Comparison of ENCODE assay signal across 34 cellular contexts in the genomic region with DNA sequence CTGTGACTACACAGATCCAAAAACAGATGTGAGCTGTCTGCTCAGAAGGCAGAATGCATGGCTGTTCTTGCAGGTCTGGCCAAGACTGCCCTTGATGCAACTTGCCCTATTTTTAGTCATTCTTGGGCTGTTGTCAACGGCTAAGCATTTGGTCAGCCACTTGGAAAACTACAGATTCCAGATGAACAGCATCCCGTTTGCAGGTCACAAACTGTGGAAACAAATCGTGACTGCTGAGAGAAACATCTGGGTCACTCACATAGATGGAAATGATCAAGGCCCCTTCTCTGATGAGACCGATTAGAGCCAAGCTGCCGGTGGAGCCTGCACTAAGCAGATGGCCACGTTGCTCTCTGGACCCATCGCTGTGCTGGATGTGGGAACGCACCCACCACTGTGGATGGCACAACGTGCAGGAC. TPM values are rescaled to one million over a fixed set of nuclear protein-coding genes. Genes with fewer than 3 reads are reported as not detected.
A peak's percentile ranks its signal among the peaks of the same experiment; 100 is the strongest.
DNase-seq lines count a peak whose midpoint lies in the region; ATAC-seq, FAIRE-seq and TF ChIP-seq lines count a peak whose summit lies in the region.
"Had no signal": no experiment of that assay in that cellular context is flagged by ENCODE, and none has a peak within 500 bp of the region (broad histone marks: within the 10 kb centered on the region; RNA-seq: fewer than 3 reads in every experiment).

No MANE protein-coding gene starts in this region.

- H3K4me3 ChIP-seq in astrocyte (ENCODE audit: insufficient read depth, low read depth, low read length) (no peak overlapping the region), left lung (no peak overlapping the region), uterus (no peak overlapping the region)
- H3K4me3 ChIP-seq: BLaER1, dorsolateral prefrontal cortex, testis had no signal

- no peak overlapping the region for H3K9ac ChIP-seq in astrocyte (ENCODE audit: low read length)
- H3K9ac ChIP-seq: BLaER1 had no signal

- H3K79me2 ChIP-seq in astrocyte (ENCODE audit: insufficient read depth, low read length) = no peaks in the 10 kb centered on the region

- no peak overlapping the region for H2AFZ ChIP-seq in astrocyte (ENCODE audit: low read depth, low read length)

- H3K27ac Mint-ChIP-seq in astrocyte (ENCODE audit: unreplicated experiment) = no peak overlapping the region
- H3K27ac Mint-ChIP-seq: activated naive CD4-positive, alpha-beta T cell treated with anti-CD3 and anti-CD28 coated beads, Interleukin-2, amount 10 ng/mL, durations not matched to agents 7 days and 5 days; naive B cell; stimulated activated memory B cell treated with anti-CD40 and anti-IgM and Interleukin-4, amounts not matched to agents 10 μg/mL and 1 μg/mL and 100 μg/mL, for 72 hours; T-cell had no signal

- H3K4me2 ChIP-seq in astrocyte (ENCODE audit: low read length) = no peak overlapping the region
- H3K4me2 ChIP-seq: BLaER1 had no signal

- no peak for TF ChIP-seq POLR2A in uterus (IDR thresholded peaks at IDR 0.05)

- POLR2A ChIA-PET in HEK293T (lab: Yijun Ruan, JAX) = no interaction called here

- H3K36me3 ChIP-seq in astrocyte (ENCODE audit: insufficient read depth, low read length) (no peaks in the 10 kb centered on the region), left lung (no peaks in the 10 kb centered on the region), uterus (no peaks in the 10 kb centered on the region)
- H3K36me3 ChIP-seq: BLaER1 had no signal

- H3K27ac ChIP-seq in astrocyte (ENCODE audit: low read depth, low read length) (no peak overlapping the region), left lung (no peak overlapping the region), uterus (peak overlapping the region in 1 of 2 donors; percentile 46)
- H3K27ac ChIP-seq: 22Rv1, BLaER1, dorsolateral prefrontal cortex, testis had no signal

- TF ChIP-seq CTCF in astrocyte (IDR thresholded peaks at IDR 0.05; ENCODE audit: insufficient read depth, low read depth, low read length) = no peak
- no peak for TF ChIP-seq CTCF in left lung (IDR thresholded peaks at IDR 0.05)
- no peak for TF ChIP-seq CTCF in uterus (IDR thresholded peaks at IDR 0.05)

- peaks cover 5% of the 10 kb centered on the region for H3K9me3 ChIP-seq in astrocyte (ENCODE audit: insufficient read depth, low read depth, low read length)
- no peaks in the 10 kb centered on the region for H3K9me3 ChIP-seq in left lung
- H3K9me3 ChIP-seq in uterus = no peaks in the 10 kb centered on the region
- H3K9me3 ChIP-seq: testis had no signal

- H3K36me3 Mint-ChIP-seq in astrocyte (ENCODE audit: low read depth, unreplicated experiment) = no peaks in the 10 kb centered on the region
- H3K36me3 Mint-ChIP-seq: activated naive CD4-positive, alpha-beta T cell treated with anti-CD3 and anti-CD28 coated beads, Interleukin-2, amount 10 ng/mL, durations not matched to agents 7 days and 5 days; naive B cell; stimulated activated memory B cell treated with anti-CD40 and anti-IgM and Interleukin-4, amounts not matched to agents 10 μg/mL and 1 μg/mL and 100 μg/mL, for 72 hours; T-cell had no signal

- FAIRE-seq in astrocyte (lab: Jason Lieb, UNC) = no peak
- FAIRE-seq: endothelial cell of umbilical vein, keratinocyte had no signal

- H3K27me3 ChIP-seq in astrocyte (ENCODE audit: insufficient read depth, low read length) (peaks cover 4% of the 10 kb centered on the region), left lung (no peaks in the 10 kb centered on the region), uterus (no peaks in the 10 kb centered on the region)
- H3K27me3 ChIP-seq: BLaER1, testis had no signal

- H3K4me3 Mint-ChIP-seq in astrocyte (ENCODE audit: unreplicated experiment) = no peak overlapping the region
- H3K4me3 Mint-ChIP-seq: activated naive CD4-positive, alpha-beta T cell treated with anti-CD3 and anti-CD28 coated beads, Interleukin-2, amount 10 ng/mL, durations not matched to agents 7 days and 5 days; naive B cell; stimulated activated memory B cell treated with anti-CD40 and anti-IgM and Interleukin-4, amounts not matched to agents 10 μg/mL and 1 μg/mL and 100 μg/mL, for 72 hours; T-cell had no signal

- CTCF ChIA-PET in HEK293T (lab: Yijun Ruan, JAX) = interaction anchor here (1.3 kb wide), 1 partner anchor 15 kb away, joined by 3 read pairs; no protein-coding TSS in a partner anchor

- no peaks in the 10 kb centered on the region for H3K27me3 Mint-ChIP-seq in astrocyte (ENCODE audit: low read depth, unreplicated experiment)

- H3K9me3 Mint-ChIP-seq in astrocyte (ENCODE audit: unreplicated experiment) = no peaks in the 10 kb centered on the region

- DNase-seq in Right ventricle myocardium inferior (ENCODE audit: missing footprints) (no peak), cardiac septum (ENCODE audit: low spot score) (no peak), astrocyte (ENCODE audit: low read depth) (peak; percentile 46), left lung (no peak), uterus (peak; percentile 19 to 34), iPS-NIHi7 (ENCODE audit: extremely low spot score) (no peak), NCI-H526 treated with DMSO at 0.1 percent for 48 hours (lab: John Stamatoyannopoulos, UW) (no peak), HEK293T (ENCODE audit: extremely low spot score) (no peak)
- DNase-seq: activated CD4-positive, alpha-beta T cell treated with anti-CD3 and anti-CD28 coated beads for 1 hour; activated CD8-positive, alpha-beta memory T cell treated with anti-CD3 and anti-CD28 coated beads for 24 hours; activated naive CD4-positive, alpha-beta T cell treated with anti-CD3 and anti-CD28 coated beads, Interleukin-2, amount 10 ng/mL, durations not matched to agents 7 days and 5 days; activated T-cell treated with anti-CD3 and anti-CD28 coated beads, Interleukin-2, amount 50 U/mL, for 48 hours; anterior cingulate cortex; central memory CD4-positive, alpha-beta T cell; COR-L47; DMS79 treated with DMSO at 0.1 percent for 48 hours; dorsolateral prefrontal cortex; Kasumi-1; naive B cell; NCI-H1048; NCI-H187 treated with DMSO at 0.1 percent for 48 hours; NCI-H2227 treated with DMSO at 0.1 percent for 48 hours; NCI-H82; occipital lobe; SHP77 treated with DMSO at 0.1 percent for 48 hours; T-cell; testis had no signal

- H3K4me1 ChIP-seq in astrocyte (ENCODE audit: insufficient read depth, low read length) = peaks cover 11% of the 10 kb centered on the region
- no peaks in the 10 kb centered on the region for H3K4me1 ChIP-seq in left lung
- no peaks in the 10 kb centered on the region for H3K4me1 ChIP-seq in uterus
- H3K4me1 ChIP-seq: testis had no signal

- H4K20me1 ChIP-seq in astrocyte (ENCODE audit: insufficient read depth, low read length) = no peaks in the 10 kb centered on the region
- H4K20me1 ChIP-seq: BLaER1 had no signal

- H3K4me1 Mint-ChIP-seq in astrocyte (ENCODE audit: low read depth, unreplicated experiment) = peaks cover 19% of the 10 kb centered on the region
- H3K4me1 Mint-ChIP-seq: activated naive CD4-positive, alpha-beta T cell treated with anti-CD3 and anti-CD28 coated beads, Interleukin-2, amount 10 ng/mL, durations not matched to agents 7 days and 5 days; naive B cell; T-cell had no signal

- intact Hi-C loops in Right ventricle myocardium inferior (cut with DNase I) (no loop called here), cardiac septum (cut with DNase I) (no loop called here), left lung (cut with DNase I) (no loop called here), uterus (cut with DNase I; ENCODE audit: low total_unique reads) (no loop called here)

- ATAC-seq in Right ventricle myocardium inferior (peak; percentile 42), left lung (peak; percentile 44)
- ATAC-seq: sciatic nerve; stimulated activated memory B cell treated with anti-CD40 and anti-IgM and Interleukin-4, amounts not matched to agents 10 μg/mL and 1 μg/mL and 100 μg/mL, for 72 hours; T-cell had no signal

TF ChIP-seq in HEK293T, 16 proteins besides CTCF, POLR2A, EP300 and RAD21:
- no peak for TF ChIP-seq FOXM1 (IDR thresholded peaks at IDR 0.05; ENCODE audit: borderline replicate concordance)
- no peak for TF ChIP-seq LEF1 (IDR thresholded peaks at IDR 0.05; ENCODE audit: borderline replicate concordance)
- no peak for TF ChIP-seq TARDBP (IDR thresholded peaks at IDR 0.05)
- no peak for TF ChIP-seq CTBP1 (IDR thresholded peaks at IDR 0.05; ENCODE audit: borderline replicate concordance)
- TF ChIP-seq SP1 (IDR thresholded peaks at IDR 0.05) = no peak
- TF ChIP-seq NFRKB (IDR thresholded peaks at IDR 0.05) = no peak
- TF ChIP-seq ZNF384 (IDR thresholded peaks at IDR 0.05) = no peak
- TF ChIP-seq BHLHE40 (IDR thresholded peaks at IDR 0.05; ENCODE audit: borderline replicate concordance) = no peak
- no peak for TF ChIP-seq ELF4 (IDR thresholded peaks at IDR 0.05)
- no peak for TF ChIP-seq SUZ12 (IDR thresholded peaks at IDR 0.05)
- TF ChIP-seq, protein P1, sequence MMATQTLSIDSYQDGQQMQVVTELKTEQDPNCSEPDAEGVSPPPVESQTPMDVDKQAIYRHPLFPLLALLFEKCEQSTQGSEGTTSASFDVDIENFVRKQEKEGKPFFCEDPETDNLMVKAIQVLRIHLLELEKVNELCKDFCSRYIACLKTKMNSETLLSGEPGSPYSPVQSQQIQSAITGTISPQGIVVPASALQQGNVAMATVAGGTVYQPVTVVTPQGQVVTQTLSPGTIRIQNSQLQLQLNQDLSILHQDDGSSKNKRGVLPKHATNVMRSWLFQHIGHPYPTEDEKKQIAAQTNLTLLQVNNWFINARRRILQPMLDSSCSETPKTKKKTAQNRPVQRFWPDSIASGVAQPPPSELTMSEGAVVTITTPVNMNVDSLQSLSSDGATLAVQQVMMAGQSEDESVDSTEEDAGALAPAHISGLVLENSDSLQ (IDR thresholded peaks at IDR 0.05) = no peak

RNA-seq across cellular contexts. Expression of gene METTL21C, which starts 15.4 kb away (rescaled TPM):
- not detected for total RNA-seq in Right ventricle myocardium inferior
- total RNA-seq in cardiac septum = not detected
- not detected in 2 replicates for total RNA-seq in astrocyte
- not detected for total RNA-seq in left lung
- total RNA-seq in uterus = under 1 TPM in 1 of 4 donors, not detected in 3; 0.41 TPM
- total RNA-seq: endothelial cell of umbilical vein, occipital lobe, OCI-LY7, sciatic nerve, T-cell had no signal

Comparison
In these comparisons a context has a peak if more than half of its experiments do, and no peak if none do; other contexts are left out.
1. DNase-seq: peak in astrocyte (single experiment) and uterus (2 of 2); none in Right ventricle myocardium inferior (single experiment), cardiac septum (single experiment), left lung (0 of 2), iPS-NIHi7 (single experiment), NCI-H526 treated with DMSO at 0.1 percent for 48 hours (single experiment) and HEK293T (single experiment).